20 cellular contexts compared by ENCODE assay signal in genomic region chr21:35559881-35560280, GRCh38.
A peak's percentile ranks its signal among the peaks of the same experiment; 100 is the strongest.
DNase-seq lines count a peak whose midpoint lies in the region; TF ChIP-seq lines count a peak whose summit lies in the region.
"Had no signal": no experiment of that assay in that cellular context is flagged by ENCODE, and none has a peak within 500 bp of the region (broad histone marks: within the 10 kb centered on the region; RNA-seq: fewer than 3 reads in every experiment).

No MANE protein-coding gene starts in this region.

- peak; percentile 60 for DNase-seq in AG10803 (ENCODE audit: low read depth)
- peak; percentile 74 for DNase-seq in LHCN-M2 (ENCODE audit: low read depth)
- peak; percentile 45 for DNase-seq in amniotic epithelial cell (ENCODE audit: low read depth)
- DNase-seq in hepatic stellate cell (ENCODE audit: low spot score), result peak; percentile 47
- DNase-seq in activated T-cell treated with anti-CD3 and anti-CD28 coated beads, Interleukin-2, amount 50 U/mL, for 48 hours, result no peak
- DNase-seq in T1000 (lab: John Stamatoyannopoulos, UW), result no peak
- no peak for DNase-seq in SHP77 (lab: John Stamatoyannopoulos, UW)
- DNase-seq in dermis blood vessel endothelial cell, result no peak
- DNase-seq: activated CD4-positive, alpha-beta T cell treated with anti-CD3 and anti-CD28 coated beads for 36 hours; activated naive CD8-positive, alpha-beta T cell treated with anti-CD3 and anti-CD28 coated beads, Interleukin-2, amount 50 U/mL, for 24 hours; CD8-positive, alpha-beta memory T cell; DMS79; erythroblast; left ventricle myocardium inferior; mucosa of descending colon; NCI-H1436 treated with DMSO at 0.1 percent for 48 hours; NCI-H774; PC-3; thyroid gland had no signal

- no peak overlapping the region for H3K4me3 ChIP-seq in AG10803 (ENCODE audit: low read length)
- H3K4me3 ChIP-seq: cardiac muscle cell, left ventricle myocardium inferior, mucosa of descending colon, thyroid gland had no signal

- TF ChIP-seq CTCF in AG10803 (conservative IDR thresholded peaks at IDR 0.05; ENCODE audit: low read length), result no peak

Comparison
In these comparisons a context has a peak if more than half of its experiments do, and no peak if none do; other contexts are left out.
1. DNase-seq: peak in AG10803 (single experiment), LHCN-M2 (single experiment), amniotic epithelial cell (single experiment) and hepatic stellate cell (single experiment); none in activated T-cell treated with anti-CD3 and anti-CD28 coated beads, Interleukin-2, amount 50 U/mL, for 48 hours (0 of 2), T1000 (single experiment), SHP77 (0 of 2) and dermis blood vessel endothelial cell (single experiment).